Comparison of ENCODE assay signal across 21 cellular contexts in the genomic region with DNA sequence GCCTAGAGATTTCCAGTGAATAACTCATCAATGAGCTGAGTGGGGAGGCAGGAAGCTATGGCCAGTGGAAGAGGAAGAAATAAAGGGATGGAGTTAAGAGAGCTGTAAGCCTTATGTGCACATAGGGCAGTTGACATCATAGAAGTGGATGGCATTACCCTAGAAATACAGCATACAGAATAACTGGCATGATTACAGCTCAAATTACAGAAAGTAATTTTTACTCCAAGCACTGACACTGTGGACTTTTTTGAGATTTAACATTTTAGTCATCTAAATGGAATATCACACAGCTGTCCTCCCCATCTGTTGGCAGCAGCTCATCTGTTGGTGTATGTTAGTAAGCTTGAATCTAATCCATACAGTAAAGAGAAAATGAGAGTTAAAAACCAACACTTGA. TPM values are rescaled to one million over a fixed set of nuclear protein-coding genes. Genes with fewer than 3 reads are reported as not detected.
DNase-seq lines count a peak whose midpoint lies in the region; ATAC-seq and TF ChIP-seq lines count a peak whose summit lies in the region.
"Had no signal": no experiment of that assay in that cellular context is flagged by ENCODE, and none has a peak within 500 bp of the region (broad histone marks: within the 10 kb centered on the region; RNA-seq: fewer than 3 reads in every experiment).

No MANE protein-coding gene starts in this region.

- no peak for TF ChIP-seq EP300 in SK-N-SH (IDR thresholded peaks at IDR 0.05; ENCODE audit: borderline replicate concordance in 1 of 2, low read depth in 1 of 2, low read length in 1 of 2)

- H4K20me1 ChIP-seq in SK-N-SH (ENCODE audit: insufficient read depth): no peaks in the 10 kb centered on the region

- no peaks in the 10 kb centered on the region for H3K9me2 ChIP-seq in SK-N-SH

- ATAC-seq in SK-N-SH treated with all-trans-retinoic acid at 6 μM for 48 hours (peak; percentile 59), HG02642 (IDR thresholded peaks at IDR 0.05; ENCODE audit: poor library complexity, unreplicated experiment) (no peak), Right ventricle myocardium superior (ENCODE audit: poor library complexity) (no peak)

- no peak overlapping the region for H2AFZ ChIP-seq in SK-N-SH (ENCODE audit: low read depth)
- H2AFZ ChIP-seq: PC-9 had no signal

- no peaks in the 10 kb centered on the region for H3K79me2 ChIP-seq in SK-N-SH (ENCODE audit: insufficient read depth)

- H3K4me3 ChIP-seq in SK-N-SH (ENCODE audit: low read depth in 2 of 2, low read length in 1 of 2): no peak overlapping the region
- H3K4me3 ChIP-seq in coronary artery: no peak overlapping the region
- H3K4me3 ChIP-seq: MG63, PC-9 had no signal

- no peaks in the 10 kb centered on the region for H3K27me3 ChIP-seq in SK-N-SH (ENCODE audit: insufficient read depth)
- H3K27me3 ChIP-seq: MG63 had no signal

- TF ChIP-seq CTCF in SK-N-SH (IDR thresholded peaks at IDR 0.05) (no peak), coronary artery (IDR thresholded peaks at IDR 0.05) (no peak)

- H3K4me2 ChIP-seq in SK-N-SH: no peak overlapping the region
- H3K4me2 ChIP-seq: PC-9 had no signal

- intact Hi-C loops in Right ventricle myocardium superior (cut with DNase I): no loop called here

- H3K4me1 ChIP-seq in SK-N-SH (ENCODE audit: control insufficient read depth in 1 of 2, insufficient read depth in 2 of 2, low read depth in 1 of 2, low read length in 1 of 2): peaks cover 5 to 11% of the 10 kb centered on the region in 2 experiments; a peak in 3 of 4 replicates
- H3K4me1 ChIP-seq: Caco-2 had no signal

- no peak for TF ChIP-seq RAD21 in SK-N-SH (IDR thresholded peaks at IDR 0.05; ENCODE audit: low read length)

- peak overlapping the region in 1 of 2 experiments; percentile 65; a peak in 1 of 4 replicates for H3K27ac ChIP-seq in SK-N-SH (ENCODE audit: low read depth in 2 of 2, low read length in 1 of 2)
- H3K27ac ChIP-seq in coronary artery: no peak overlapping the region
- H3K27ac ChIP-seq: HL-60, PC-9, RWPE1 had no signal

- CTCF ChIA-PET in SK-N-SH (lab: Yijun Ruan, JAX): no interaction called here

- H3K9ac ChIP-seq in SK-N-SH: no peak overlapping the region

- H3F3A ChIP-seq in SK-N-SH (replicated peaks; ENCODE audit: insufficient read depth): peaks cover 11% of the 10 kb centered on the region

- no peaks in the 10 kb centered on the region for H3K9me3 ChIP-seq in SK-N-SH
- H3K9me3 ChIP-seq: Caco-2, MG63 had no signal

- H3K36me3 ChIP-seq in SK-N-SH (replicated peaks in 1 of 2; ENCODE audit: control insufficient read depth in 1 of 2, insufficient read depth in 2 of 2, low read length in 1 of 2): peaks cover 5 to 7% of the 10 kb centered on the region in 2 experiments
- H3K36me3 ChIP-seq: MG63 had no signal

- POLR2A ChIA-PET in SK-N-SH (lab: Yijun Ruan, JAX): no interaction called here

- no peak for DNase-seq in SK-N-SH
- peak; percentile 52 for DNase-seq in NCI-H524 treated with DMSO at 0.1 percent for 48 hours (lab: John Stamatoyannopoulos, UW)
- peak; percentile 45 for DNase-seq in myocyte (ENCODE audit: low read depth)
- DNase-seq in AML-193 (lab: John Stamatoyannopoulos, UW): no peak
- DNase-seq in Right ventricle myocardium superior: no peak
- DNase-seq in coronary artery (ENCODE audit: low spot score): no peak
- DNase-seq: 8988T; Caco-2; CD4-positive, alpha-beta T cell; HFFc6; Karpas-422; MG63; NCI-H1092; NCI-H1436 treated with DMSO at 0.1 percent for 48 hours; NCI-H2081 treated with DMSO at 0.1 percent for 48 hours; NCI-H510A treated with DMSO at 0.1 percent for 48 hours; PC-9 had no signal

TF ChIP-seq in SK-N-SH treated with all-trans-retinoic acid at 6 μM for 48 hours, 23 proteins besides CTCF, POLR2A, EP300 and RAD21 (continues in another document):
- no peak for TF ChIP-seq TOX (CRISPR knock-in tag; IDR thresholded peaks at IDR 0.05; ENCODE audit: borderline replicate concordance)
- TF ChIP-seq GLIS3 (CRISPR knock-in tag; IDR thresholded peaks at IDR 0.05): no peak
- no peak for TF ChIP-seq PPARA (CRISPR knock-in tag; IDR thresholded peaks at IDR 0.05; ENCODE audit: borderline replicate concordance)
- no peak for TF ChIP-seq ZC3H10 (CRISPR knock-in tag; IDR thresholded peaks at IDR 0.05)
- TF ChIP-seq, protein P1, sequence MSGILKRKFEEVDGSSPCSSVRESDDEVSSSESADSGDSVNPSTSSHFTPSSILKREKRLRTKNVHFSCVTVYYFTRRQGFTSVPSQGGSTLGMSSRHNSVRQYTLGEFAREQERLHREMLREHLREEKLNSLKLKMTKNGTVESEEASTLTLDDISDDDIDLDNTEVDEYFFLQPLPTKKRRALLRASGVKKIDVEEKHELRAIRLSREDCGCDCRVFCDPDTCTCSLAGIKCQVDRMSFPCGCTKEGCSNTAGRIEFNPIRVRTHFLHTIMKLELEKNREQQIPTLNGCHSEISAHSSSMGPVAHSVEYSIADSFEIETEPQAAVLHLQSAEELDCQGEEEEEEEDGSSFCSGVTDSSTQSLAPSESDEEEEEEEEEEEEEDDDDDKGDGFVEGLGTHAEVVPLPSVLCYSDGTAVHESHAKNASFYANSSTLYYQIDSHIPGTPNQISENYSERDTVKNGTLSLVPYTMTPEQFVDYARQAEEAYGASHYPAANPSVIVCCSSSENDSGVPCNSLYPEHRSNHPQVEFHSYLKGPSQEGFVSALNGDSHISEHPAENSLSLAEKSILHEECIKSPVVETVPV (CRISPR knock-in tag; IDR thresholded peaks at IDR 0.05): no peak
- no peak for TF ChIP-seq ISL1 (CRISPR knock-in tag; IDR thresholded peaks at IDR 0.05)
- TF ChIP-seq, protein P2, sequence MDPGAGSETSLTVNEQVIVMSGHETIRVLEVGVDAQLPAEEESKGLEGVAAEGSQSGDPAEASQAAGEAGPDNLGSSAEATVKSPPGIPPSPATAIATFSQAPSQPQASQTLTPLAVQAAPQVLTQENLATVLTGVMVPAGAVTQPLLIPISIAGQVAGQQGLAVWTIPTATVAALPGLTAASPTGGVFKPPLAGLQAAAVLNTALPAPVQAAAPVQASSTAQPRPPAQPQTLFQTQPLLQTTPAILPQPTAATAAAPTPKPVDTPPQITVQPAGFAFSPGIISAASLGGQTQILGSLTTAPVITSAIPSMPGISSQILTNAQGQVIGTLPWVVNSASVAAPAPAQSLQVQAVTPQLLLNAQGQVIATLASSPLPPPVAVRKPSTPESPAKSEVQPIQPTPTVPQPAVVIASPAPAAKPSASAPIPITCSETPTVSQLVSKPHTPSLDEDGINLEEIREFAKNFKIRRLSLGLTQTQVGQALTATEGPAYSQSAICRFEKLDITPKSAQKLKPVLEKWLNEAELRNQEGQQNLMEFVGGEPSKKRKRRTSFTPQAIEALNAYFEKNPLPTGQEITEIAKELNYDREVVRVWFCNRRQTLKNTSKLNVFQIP (CRISPR knock-in tag; IDR thresholded peaks at IDR 0.05; ENCODE audit: borderline replicate concordance, low read depth): no peak

TF ChIP-seq in SK-N-SH, 30 proteins besides CTCF, POLR2A, EP300 and RAD21:
- no peak for TF ChIP-seq GATA2 (CRISPR knock-in tag; IDR thresholded peaks at IDR 0.05)
- TF ChIP-seq POLR2AphosphoS5 (IDR thresholded peaks at IDR 0.05; ENCODE audit: low read depth, low read length): no peak

RNA-seq across cellular contexts. Expression of a gene that starts 5.4 kb away (rescaled TPM):
- 5.8 and 8.1 TPM in 2 replicates for polyA plus RNA-seq in SK-N-SH (2012; rRNA removed)
- polyA plus RNA-seq in SK-N-SH (2012; cell fraction: cytosol; rRNA removed): 11.4 and 11.5 TPM in 2 replicates
- 6.5 and 11.8 TPM in 2 replicates for polyA plus RNA-seq in SK-N-SH (2012; cell fraction: nucleus; rRNA removed)
- total RNA-seq in myocyte (23.2 and 24.9 TPM in 2 replicates), Right ventricle myocardium superior (23.0 TPM)
- polyA plus RNA-seq in myocyte (2012): 19.1 TPM

RNA-seq across cellular contexts. Expression of a gene that starts 53.7 kb away (rescaled TPM):
- 21.4 and 29.1 TPM in 2 replicates for polyA plus RNA-seq in SK-N-SH (2012; rRNA removed)
- 11.9 and 12.2 TPM in 2 replicates for polyA plus RNA-seq in SK-N-SH (2012; cell fraction: cytosol; rRNA removed)
- polyA plus RNA-seq in SK-N-SH (2012; cell fraction: nucleus; rRNA removed): 71.2 and 143 TPM in 2 replicates
- 25.5 and 30.0 TPM in 2 replicates for total RNA-seq in myocyte
- polyA plus RNA-seq in myocyte (2012): 15.1 TPM
- 21.2 TPM for total RNA-seq in Right ventricle myocardium superior

Comparison
In these comparisons a context has a peak if more than half of its experiments do, and no peak if none do; other contexts are left out.
1. DNase-seq: peak in NCI-H524 treated with DMSO at 0.1 percent for 48 hours (single experiment) and myocyte (single experiment); none in SK-N-SH (single experiment), AML-193 (0 of 2), Right ventricle myocardium superior (single experiment) and coronary artery (single experiment).